23 cellular contexts compared by ENCODE assay signal in the genomic region with DNA sequence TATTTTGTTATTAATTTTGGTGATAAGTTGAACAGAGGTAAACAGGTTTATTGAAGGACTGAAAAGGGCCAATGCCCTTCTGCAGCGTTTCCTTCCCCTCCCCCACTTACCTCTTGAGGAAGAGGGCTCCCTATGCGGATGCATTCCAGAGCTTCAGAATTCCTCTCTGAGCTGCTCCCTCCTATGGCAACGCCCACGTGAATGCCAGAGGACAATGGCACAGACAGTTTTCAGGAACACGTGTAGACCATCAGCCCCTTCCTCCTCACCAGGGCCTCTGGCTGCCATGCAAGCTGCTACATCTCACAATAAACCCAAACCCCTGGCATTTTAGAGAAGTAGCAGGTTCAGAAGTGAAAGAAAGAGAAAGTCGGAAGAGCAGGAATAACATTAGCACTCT.
A peak's percentile ranks its signal among the peaks of the same experiment; 100 is the strongest.
DNase-seq lines count a peak whose midpoint lies in the region; FAIRE-seq and TF ChIP-seq lines count a peak whose summit lies in the region.
"Had no signal": no experiment of that assay in that cellular context is flagged by ENCODE, and none has a peak within 500 bp of the region (broad histone marks: within the 10 kb centered on the region; RNA-seq: fewer than 3 reads in every experiment).

No MANE protein-coding gene starts in this region.

- peaks cover 2% of the 10 kb centered on the region for H3K36me3 Mint-ChIP-seq in progenitor cell of endocrine pancreas (ENCODE audit: insufficient read depth)
- H3K36me3 Mint-ChIP-seq: CD4-positive, alpha-beta memory T cell had no signal

- H3K27me3 Mint-ChIP-seq in progenitor cell of endocrine pancreas: no peaks in the 10 kb centered on the region
- H3K27me3 Mint-ChIP-seq: dendritic cell treated with granulocyte-macrophage colony-stimulating factor and Interleukin-4, amounts not matched to agents 40 ng/mL and 50 ng/mL, for 4 days; stimulated activated naive CD8-positive, alpha-beta T cell treated with anti-CD3 and anti-CD28 coated beads, Interleukin-15, Interleukin-2, amounts not matched to agents 100 ng/mL and 50 ng/mL, for 24 hours had no signal

- peaks cover 28% of the 10 kb centered on the region for H3K4me1 Mint-ChIP-seq in progenitor cell of endocrine pancreas (ENCODE audit: low read depth)
- H3K4me1 Mint-ChIP-seq: CD4-positive, alpha-beta memory T cell had no signal

- no peak overlapping the region for H3K4me3 ChIP-seq in iPS-20b (ENCODE audit: low read length)
- no peak overlapping the region for H3K4me3 ChIP-seq in Peyer's patch
- no peak overlapping the region for H3K4me3 ChIP-seq in brain microvascular endothelial cell (ENCODE audit: low read depth, low read length)
- H3K4me3 ChIP-seq: cardiac muscle cell, smooth muscle cell, tibial artery had no signal

- no peaks in the 10 kb centered on the region for H3K36me3 ChIP-seq in ES-I3 (ENCODE audit: insufficient read depth, low read length)
- no peaks in the 10 kb centered on the region for H3K36me3 ChIP-seq in iPS-20b (ENCODE audit: insufficient read depth, low read depth, low read length)
- no peaks in the 10 kb centered on the region for H3K36me3 ChIP-seq in Peyer's patch
- no peaks in the 10 kb centered on the region for H3K36me3 ChIP-seq in brain microvascular endothelial cell (replicated peaks)
- H3K36me3 ChIP-seq: cardiac muscle cell, neutrophil, tibial artery had no signal

- DNase-seq in SW480 (ENCODE audit: low spot score): peak; percentile 47
- no peak for DNase-seq in progenitor cell of endocrine pancreas (ENCODE audit: low spot score, unreplicated experiment)
- DNase-seq in NOMO-1 treated with dmso at 0.1 percent for 144 hours (lab: John Stamatoyannopoulos, UW; ENCODE audit: unreplicated experiment): no peak
- no peak for DNase-seq in GM12891 (ENCODE audit: insufficient read length, low spot score)
- no peak for DNase-seq in Peyer's patch
- no peak for DNase-seq in brain microvascular endothelial cell
- DNase-seq: activated gamma-delta T cell; CD4-positive, alpha-beta memory T cell; left colon; NCI-H1105 treated with DMSO at 0.1 percent for 48 hours; NCI-H526 treated with DMSO at 0.1 percent for 48 hours; stimulated activated CD4-positive, alpha-beta T cell treated with anti-CD3 and anti-CD28 coated beads, Interleukin-4, amount 100 ng/mL, for 1 hour; SW 1271; tibial artery had no signal

- in situ Hi-C loops in brain microvascular endothelial cell (cut with HindIII; ENCODE audit: low pct_ligation_motif_present, low sequenced_read_pairs): no loop called here

- H3K27me3 ChIP-seq in iPS-20b (ENCODE audit: insufficient read depth, low read length) (no peaks in the 10 kb centered on the region), Peyer's patch (no peaks in the 10 kb centered on the region), brain microvascular endothelial cell (replicated peaks) (no peaks in the 10 kb centered on the region)
- H3K27me3 ChIP-seq: cardiac muscle cell, neutrophil, tibial artery had no signal

- H3K9ac ChIP-seq in ES-I3 (ENCODE audit: low read depth, low read length) (peak overlapping the region; percentile 15; the same call in 1 of the 2 replicates), iPS-20b (ENCODE audit: low read depth, low read length) (peak overlapping the region; percentile 52; the same call in 1 of the 2 replicates)

- no peaks in the 10 kb centered on the region for H3K9me3 Mint-ChIP-seq in progenitor cell of endocrine pancreas (ENCODE audit: low read depth)
- H3K9me3 Mint-ChIP-seq: CD4-positive, alpha-beta memory T cell; stimulated activated naive CD8-positive, alpha-beta T cell treated with anti-CD3 and anti-CD28 coated beads, Interleukin-15, Interleukin-2, amounts not matched to agents 100 ng/mL and 50 ng/mL, for 24 hours had no signal

- no peak for FAIRE-seq in GM12891 (lab: Jason Lieb, UNC)
- FAIRE-seq: HepG2, TTC549 had no signal

- H3K27ac ChIP-seq in iPS-20b (ENCODE audit: low read length): peak overlapping the region; percentile 64
- H3K27ac ChIP-seq in Peyer's patch: no peak overlapping the region
- no peak overlapping the region for H3K27ac ChIP-seq in brain microvascular endothelial cell
- H3K27ac ChIP-seq: cardiac muscle cell, neutrophil, tibial artery had no signal

- TF ChIP-seq POLR2A in GM12891 (IDR thresholded peaks at IDR 0.05; ENCODE audit: low read depth, low read length) (no peak), Peyer's patch (IDR thresholded peaks at IDR 0.05) (no peak)

- peaks cover 22% of the 10 kb centered on the region for H3K4me1 ChIP-seq in ES-I3 (ENCODE audit: insufficient read depth, low read length)
- H3K4me1 ChIP-seq in iPS-20b (ENCODE audit: insufficient read depth, low read length): peaks cover 11% of the 10 kb centered on the region; the same call in 1 of the 2 replicates
- no peaks in the 10 kb centered on the region for H3K4me1 ChIP-seq in Peyer's patch
- H3K4me1 ChIP-seq: tibial artery had no signal

- TF ChIP-seq CTCF in progenitor cell of endocrine pancreas (IDR thresholded peaks at IDR 0.05; ENCODE audit: unreplicated experiment) (no peak), Peyer's patch (IDR thresholded peaks at IDR 0.05) (no peak), brain microvascular endothelial cell (IDR thresholded peaks at IDR 0.05; ENCODE audit: low read depth, low read length, missing control alignments) (no peak)

- no peak overlapping the region for H3K4me3 Mint-ChIP-seq in progenitor cell of endocrine pancreas (ENCODE audit: low read depth)
- H3K4me3 Mint-ChIP-seq: CD4-positive, alpha-beta memory T cell; dendritic cell treated with granulocyte-macrophage colony-stimulating factor and Interleukin-4, amounts not matched to agents 40 ng/mL and 50 ng/mL, for 4 days; stimulated activated naive CD8-positive, alpha-beta T cell treated with anti-CD3 and anti-CD28 coated beads, Interleukin-15, Interleukin-2, amounts not matched to agents 100 ng/mL and 50 ng/mL, for 24 hours had no signal

- H3K9me3 ChIP-seq in ES-I3 (ENCODE audit: control insufficient read depth, insufficient read depth, low read length): no peaks in the 10 kb centered on the region
- no peaks in the 10 kb centered on the region for H3K9me3 ChIP-seq in iPS-20b (ENCODE audit: insufficient read depth, low read depth, low read length)
- H3K9me3 ChIP-seq in Peyer's patch: no peaks in the 10 kb centered on the region
- H3K9me3 ChIP-seq: neutrophil, tibial artery had no signal

- peak overlapping the region; percentile 93 for H3K27ac Mint-ChIP-seq in progenitor cell of endocrine pancreas
- H3K27ac Mint-ChIP-seq: CD4-positive, alpha-beta memory T cell; dendritic cell treated with granulocyte-macrophage colony-stimulating factor and Interleukin-4, amounts not matched to agents 40 ng/mL and 50 ng/mL, for 4 days; stimulated activated naive CD8-positive, alpha-beta T cell treated with anti-CD3 and anti-CD28 coated beads, Interleukin-15, Interleukin-2, amounts not matched to agents 100 ng/mL and 50 ng/mL, for 24 hours had no signal

TF ChIP-seq in GM12891, 5 proteins besides CTCF, POLR2A, EP300 and RAD21:
- no peak for TF ChIP-seq POLR2AphosphoS5 (IDR thresholded peaks at IDR 0.05; ENCODE audit: low read depth, low read length)
- TF ChIP-seq TAF1 (IDR thresholded peaks at IDR 0.05; ENCODE audit: low read depth, low read length): no peak
- TF ChIP-seq PAX5 (IDR thresholded peaks at IDR 0.05; ENCODE audit: insufficient read depth, low read length, severe bottlenecking): no peak
- TF ChIP-seq SPI1 (IDR thresholded peaks at IDR 0.05; ENCODE audit: low read depth, low read length): no peak
- no peak for TF ChIP-seq POU2F2 (IDR thresholded peaks at IDR 0.05; ENCODE audit: low read depth, low read length)
